Comparison of ENCODE assay signal across 8 cellular contexts in the genomic region with DNA sequence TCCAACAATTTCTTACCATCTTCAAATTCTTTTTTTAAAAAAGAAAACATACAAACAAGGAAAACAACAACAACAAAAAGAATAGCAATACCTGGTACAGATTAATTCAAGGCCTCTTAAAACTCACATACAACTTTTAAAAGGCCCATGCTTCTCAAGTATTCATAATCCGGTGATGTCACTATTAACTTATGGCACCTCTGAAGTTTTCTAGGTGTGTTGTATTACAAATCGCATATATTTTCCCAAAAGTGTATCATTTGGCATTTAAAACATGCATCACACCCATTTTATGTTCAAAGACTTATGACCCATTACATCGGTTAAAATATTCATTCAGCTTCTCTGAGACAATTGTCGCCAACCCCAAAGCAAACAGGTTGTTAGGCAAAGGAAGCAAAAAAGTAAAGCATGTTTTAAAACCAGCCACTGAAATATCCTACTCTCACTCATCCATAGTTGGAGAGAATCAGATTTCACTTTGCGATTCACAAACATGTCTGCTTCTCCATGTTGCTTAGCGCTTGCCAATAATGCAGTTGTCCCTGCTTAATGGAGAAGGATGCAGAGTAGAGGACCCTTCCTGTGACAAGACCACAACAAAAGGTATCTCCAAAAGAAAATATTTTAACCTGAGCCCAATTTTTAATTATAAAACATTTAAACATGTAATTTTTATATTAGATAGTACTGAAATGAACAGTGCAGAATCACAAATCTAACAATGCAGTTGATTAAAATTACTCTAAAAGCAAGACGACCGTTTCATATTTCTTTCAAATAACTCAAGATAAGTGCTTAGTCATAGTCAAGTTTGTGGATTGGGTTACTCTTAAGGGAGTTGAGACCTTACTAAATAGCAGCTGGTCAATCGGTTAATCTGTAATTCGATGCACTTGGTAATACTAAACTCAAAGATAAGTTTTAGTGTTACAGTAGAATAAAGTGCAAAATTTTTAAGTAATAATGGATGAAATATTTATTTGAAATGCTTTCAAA. TPM values are rescaled to one million over a fixed set of nuclear protein-coding genes. Genes with fewer than 3 reads are reported as not detected.
DNase-seq lines count a peak whose midpoint lies in the region; ATAC-seq and TF ChIP-seq lines count a peak whose summit lies in the region.

No MANE protein-coding gene starts in this region.

- H3K9me3 ChIP-seq in NT2/D1 (ENCODE audit: insufficient read depth, low read length) = no peaks in the 10 kb centered on the region

- no peaks in the 10 kb centered on the region for H3K27me3 Mint-ChIP-seq in activated CD4-positive, alpha-beta T cell treated with anti-CD3 and anti-CD28 coated beads, Interleukin-2, amount 10 ng/mL, durations not matched to agents 7 days and 5 days

- H3K4me3 ChIP-seq in NT2/D1 (ENCODE audit: insufficient read length, low read depth) = peak overlapping the region; percentile 86
- peak overlapping the region; percentile 91 for H3K4me3 ChIP-seq in coronary artery

- peak overlapping the region; percentile 99 for H3K27ac Mint-ChIP-seq in activated CD4-positive, alpha-beta T cell treated with anti-CD3 and anti-CD28 coated beads, Interleukin-2, amount 10 ng/mL, durations not matched to agents 7 days and 5 days

- H3K4me3 Mint-ChIP-seq in activated CD4-positive, alpha-beta T cell treated with anti-CD3 and anti-CD28 coated beads, Interleukin-2, amount 10 ng/mL, durations not matched to agents 7 days and 5 days = peak overlapping the region; percentile 97

- peaks cover 36% of the 10 kb centered on the region for H3K36me3 Mint-ChIP-seq in activated CD4-positive, alpha-beta T cell treated with anti-CD3 and anti-CD28 coated beads, Interleukin-2, amount 10 ng/mL, durations not matched to agents 7 days and 5 days (ENCODE audit: low read depth)

- POLR2A ChIA-PET in activated CD4-positive, alpha-beta T cell treated with anti-CD3 and anti-CD28 coated beads, Interleukin-2, amount 10 ng/mL, durations not matched to agents 7 days and 5 days (lab: Charles Lee) = interaction anchor here (0.6 kb wide), 1 partner anchor 356 kb away, joined by 3 read pairs; no protein-coding TSS in a partner anchor

- H3K4me1 Mint-ChIP-seq in activated CD4-positive, alpha-beta T cell treated with anti-CD3 and anti-CD28 coated beads, Interleukin-2, amount 10 ng/mL, durations not matched to agents 7 days and 5 days = peaks cover 37% of the 10 kb centered on the region

- DNase-seq in activated CD4-positive, alpha-beta T cell treated with anti-CD3 and anti-CD28 coated beads, Interleukin-2, amount 10 ng/mL, durations not matched to agents 7 days and 5 days = no peak
- no peak for DNase-seq in activated CD4-positive, alpha-beta T cell treated with anti-CD3 and anti-CD28 coated beads for 48 hours
- DNase-seq in NT2/D1 (ENCODE audit: low read depth, low spot score) (no peak), coronary artery (ENCODE audit: low spot score) (no peak), myocyte (ENCODE audit: low read depth) (peak; percentile 53), GM10266 (ENCODE audit: extremely low spot score) (no peak)

- peaks cover 30% of the 10 kb centered on the region for H3K36me3 ChIP-seq in NT2/D1 (ENCODE audit: insufficient read depth, insufficient read length, low read length)

- peaks cover 7% of the 10 kb centered on the region for H3K4me1 ChIP-seq in NT2/D1 (ENCODE audit: insufficient read depth, insufficient read length)

- H3K9ac ChIP-seq in NT2/D1 (ENCODE audit: insufficient read length, low read depth) = peak overlapping the region; percentile 90

- TF ChIP-seq CTCF in coronary artery (IDR thresholded peaks at IDR 0.05) (no peak), GM10266 (IDR thresholded peaks at IDR 0.05; ENCODE audit: control insufficient read depth, insufficient read depth, low read depth, missing control alignments) (no peak)

- H3K9me3 Mint-ChIP-seq in activated CD4-positive, alpha-beta T cell treated with anti-CD3 and anti-CD28 coated beads, Interleukin-2, amount 10 ng/mL, durations not matched to agents 7 days and 5 days = no peaks in the 10 kb centered on the region

- no peak for ATAC-seq in GM21576 (IDR thresholded peaks at IDR 0.05; ENCODE audit: unreplicated experiment)
- ATAC-seq in HG02981 (IDR thresholded peaks at IDR 0.05; ENCODE audit: unreplicated experiment) = no peak

- H3K27ac ChIP-seq in coronary artery = peak overlapping the region; percentile 39 to 100

- CTCF ChIA-PET in activated CD4-positive, alpha-beta T cell treated with anti-CD3 and anti-CD28 coated beads, Interleukin-2, amount 10 ng/mL, durations not matched to agents 7 days and 5 days (lab: Charles Lee) = no interaction called here

- H3K27me3 ChIP-seq in NT2/D1 (ENCODE audit: insufficient read depth, insufficient read length) = no peaks in the 10 kb centered on the region

RNA-seq across cellular contexts. Expression of a gene that starts 1.6 kb away (rescaled TPM):
- total RNA-seq in activated CD4-positive, alpha-beta T cell treated with anti-CD3 and anti-CD28 coated beads, Interleukin-2, amount 10 ng/mL, durations not matched to agents 7 days and 5 days = 100 to 1,000 TPM; 194 to 197 TPM
- 457 and 487 TPM in 2 replicates for total RNA-seq in myocyte
- polyA plus RNA-seq in myocyte (2012) = 854 TPM

RNA-seq across cellular contexts. Expression of a gene that starts 50.7 kb away (rescaled TPM):
- total RNA-seq in activated CD4-positive, alpha-beta T cell treated with anti-CD3 and anti-CD28 coated beads, Interleukin-2, amount 10 ng/mL, durations not matched to agents 7 days and 5 days = 100 to 1,000 TPM; 128 to 136 TPM
- total RNA-seq in myocyte = 224 and 234 TPM in 2 replicates
- polyA plus RNA-seq in myocyte (2012) = 135 TPM
